ENCODE assay signal across 8 cellular contexts in the genomic region with DNA sequence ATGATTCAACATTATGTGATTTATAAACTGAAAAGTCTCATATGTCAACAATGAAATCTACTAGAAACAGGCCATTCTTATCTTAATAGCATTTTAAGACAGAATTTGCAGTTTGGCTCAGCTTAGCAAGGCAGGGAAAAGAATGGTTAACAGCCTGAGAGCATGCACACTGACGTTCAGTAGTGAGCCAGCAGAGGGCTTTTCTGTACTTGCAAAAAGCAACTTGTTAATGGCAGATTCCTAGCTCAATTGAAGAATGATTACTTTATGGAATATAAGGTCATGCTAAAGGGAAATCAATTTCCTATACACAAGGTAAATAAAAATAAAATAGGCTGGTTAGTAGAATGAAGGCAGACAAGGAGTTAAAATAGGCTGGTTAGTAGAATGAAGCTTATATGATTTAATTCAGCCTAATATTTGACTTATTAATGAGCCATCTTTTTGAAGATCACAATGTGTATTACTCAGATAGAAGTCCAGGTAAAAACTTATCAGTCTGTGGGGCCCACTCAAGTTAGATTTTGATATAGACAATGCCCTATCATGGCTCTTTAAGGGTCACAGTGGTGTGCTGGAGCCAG.
DNase-seq lines count a peak whose midpoint lies in the region; ATAC-seq and TF ChIP-seq lines count a peak whose summit lies in the region.

No MANE protein-coding gene starts in this region.

- peak; percentile 57 for TF ChIP-seq CTCF in OCI-LY7 (conservative IDR thresholded peaks at IDR 0.05; ENCODE audit: low read length)
- TF ChIP-seq CTCF in prostate gland (IDR thresholded peaks at IDR 0.05), result peak in 3 of 4 experiments; percentile 12 to 50 (median 32)

- no peak for TF ChIP-seq POLR2A in erythroblast (IDR thresholded peaks at IDR 0.05; ENCODE audit: low read length)
- no peak for TF ChIP-seq POLR2A in prostate gland (IDR thresholded peaks at IDR 0.05)

- H4K20me1 ChIP-seq in OCI-LY7 (ENCODE audit: insufficient read depth, low read length), result no peaks in the 10 kb centered on the region

- no peaks in the 10 kb centered on the region for H3K9me2 ChIP-seq in OCI-LY7 (ENCODE audit: insufficient read depth, low read length)

- CTCF ChIA-PET in OCI-LY7 (lab: Charles Lee; ENCODE audit: unreplicated experiment), result no interaction called here

- intact Hi-C loops in OCI-LY7 (cut with micrococcal nuclease; ENCODE audit: unreplicated experiment) (no loop called here), prostate gland (cut with DNase I) (loop anchor here (10.0 kb wide), 1 partner anchor 80 kb away; no protein-coding TSS in a partner anchor)

- H3K27me3 ChIP-seq in prostate gland (replicated peaks; ENCODE audit: insufficient read depth), result no peaks in the 10 kb centered on the region

- no peaks in the 10 kb centered on the region for H3K79me2 ChIP-seq in OCI-LY7 (ENCODE audit: insufficient read depth, low read depth, low read length)

- no TSS peak for BruUV-seq in OCI-LY7 (replicated peaks; lab: Mats Ljungman, UMichigan)

- no peak overlapping the region for H2AFZ ChIP-seq in OCI-LY7 (ENCODE audit: low read length)

- H3K27ac ChIP-seq in OCI-LY7 (ENCODE audit: low read depth, low read length, poor library complexity, severe bottlenecking), result no peak overlapping the region
- H3K27ac ChIP-seq in prostate gland, result no peak overlapping the region

- ATAC-seq in HG02973 (IDR thresholded peaks at IDR 0.05; ENCODE audit: unreplicated experiment) (peak; percentile 50), GM21515 (IDR thresholded peaks at IDR 0.05; ENCODE audit: unreplicated experiment) (no peak), GM21381 (IDR thresholded peaks at IDR 0.05; ENCODE audit: unreplicated experiment) (no peak)

- H3K36me3 ChIP-seq in OCI-LY7 (ENCODE audit: insufficient read depth, low read length) (no peaks in the 10 kb centered on the region), prostate gland (no peaks in the 10 kb centered on the region)

- H3K4me2 ChIP-seq in OCI-LY7 (ENCODE audit: low read length), result no peak overlapping the region

- peak; percentile 38 to 51 for DNase-seq in NCI-H2081 (lab: John Stamatoyannopoulos, UW)
- no peak for DNase-seq in NCI-H2081 treated with DMSO at 0.1 percent for 48 hours (lab: John Stamatoyannopoulos, UW)
- peak; percentile 14 for DNase-seq in OCI-LY7 (ENCODE audit: low spot score)
- DNase-seq in erythroblast (lab: John Stamatoyannopoulos, UW), result peak; percentile 2 to 9
- DNase-seq in prostate gland (ENCODE audit: low spot score), result no peak

- H3K4me3 ChIP-seq in OCI-LY7 (ENCODE audit: low read depth, low read length, poor library complexity, severe bottlenecking), result no peak overlapping the region
- H3K4me3 ChIP-seq in prostate gland, result no peak overlapping the region

- POLR2A ChIA-PET in OCI-LY7 (lab: Charles Lee), result no interaction called here

- H3K9me3 ChIP-seq in OCI-LY7 (ENCODE audit: low read length) (no peaks in the 10 kb centered on the region), prostate gland (no peaks in the 10 kb centered on the region)

- 0% methylated on average over 1 of the region's 1 CpG for WGBS in prostate gland

- H3K4me1 ChIP-seq in OCI-LY7 (ENCODE audit: insufficient read depth, low read length, poor library complexity, severe bottlenecking) (no peaks in the 10 kb centered on the region), prostate gland (replicated peaks) (no peaks in the 10 kb centered on the region)

Comparison
In these comparisons a context has a peak if more than half of its experiments do, and no peak if none do; other contexts are left out.
1. DNase-seq: peak in NCI-H2081 (2 of 2), OCI-LY7 (single experiment) and erythroblast (2 of 2); none in NCI-H2081 treated with DMSO at 0.1 percent for 48 hours (single experiment) and prostate gland (single experiment).